Comparison of ENCODE assay signal across 21 cellular contexts in genomic region chr5:179271821-179272325, GRCh38.
A peak's percentile ranks its signal among the peaks of the same experiment; 100 is the strongest.
DNase-seq lines count a peak whose midpoint lies in the region; ATAC-seq and TF ChIP-seq lines count a peak whose summit lies in the region.
"Had no signal": no experiment of that assay in that cellular context is flagged by ENCODE, and none has a peak within 500 bp of the region (broad histone marks: within the 10 kb centered on the region; RNA-seq: fewer than 3 reads in every experiment).

No MANE protein-coding gene starts in this region.

- H3K27me3 Mint-ChIP-seq in glutamatergic neuron (ENCODE audit: unreplicated experiment), result peaks cover 8% of the 10 kb centered on the region
- H3K27me3 Mint-ChIP-seq: activated CD4-positive, alpha-beta T cell treated with anti-CD3 and anti-CD28 coated beads, Interleukin-2, amount 10 ng/mL, durations not matched to agents 24 days and 14 days; activated naive CD4-positive, alpha-beta T cell treated with anti-CD3 and anti-CD28 coated beads, Interleukin-2, amount 50 U/mL, for 24 hours; brain; CD4-positive, CD25-positive, alpha-beta regulatory T cell had no signal

- peak; percentile 27 for DNase-seq in Right ventricle myocardium superior
- no peak for DNase-seq in Right ventricle myocardium inferior (ENCODE audit: missing footprints)
- peak; percentile 7 for DNase-seq in left cardiac atrium
- peak; percentile 31 for DNase-seq in osteoblast (ENCODE audit: insufficient read length, low spot score, missing footprints)
- peak; percentile 17 to 19 for DNase-seq in uterus
- no peak for DNase-seq in midbrain (lab: John Stamatoyannopoulos, UW)
- DNase-seq in glutamatergic neuron, result no peak
- DNase-seq in brain microvascular endothelial cell, result no peak
- DNase-seq: activated CD4-positive, alpha-beta T cell treated with anti-CD3 and anti-CD28 coated beads, Interleukin-2, amount 10 ng/mL, durations not matched to agents 24 days and 14 days; activated T-cell treated with anti-CD3 and anti-CD28 coated beads for 4 hours; CD4-positive, CD25-positive, alpha-beta regulatory T cell; DMS53; erythroblast; natural killer cell; NCI-H1694; NCI-H345; stimulated activated CD4-positive, alpha-beta T cell treated with anti-CD3 and anti-CD28 coated beads, Interleukin-15, amount 100 ng/mL, for 24 hours; stimulated activated naive CD4-positive, alpha-beta T cell had no signal

- no peaks in the 10 kb centered on the region for H4K20me1 ChIP-seq in osteoblast (ENCODE audit: insufficient read depth, low read length)

- H3K27me3 ChIP-seq in osteoblast (ENCODE audit: insufficient read depth, low read length) (no peaks in the 10 kb centered on the region), uterus (no peaks in the 10 kb centered on the region), brain microvascular endothelial cell (replicated peaks) (no peaks in the 10 kb centered on the region)

- H3K4me3 ChIP-seq in osteoblast (ENCODE audit: insufficient read depth, low read length) (no peak overlapping the region), uterus (no peak overlapping the region), brain microvascular endothelial cell (ENCODE audit: low read depth, low read length) (no peak overlapping the region)

- in situ Hi-C loops in brain microvascular endothelial cell (cut with HindIII; ENCODE audit: low pct_ligation_motif_present, low sequenced_read_pairs), result no loop called here

- peaks cover 98% of the 10 kb centered on the region for H3K79me2 ChIP-seq in osteoblast (ENCODE audit: insufficient read depth, low read length)

- ATAC-seq in Right ventricle myocardium superior (ENCODE audit: poor library complexity) (no peak), Right ventricle myocardium inferior (no peak), left cardiac atrium (no peak)
- ATAC-seq: natural killer cell, Panc1 had no signal

- no peaks in the 10 kb centered on the region for H3K9me3 Mint-ChIP-seq in glutamatergic neuron (ENCODE audit: unreplicated experiment)
- H3K9me3 Mint-ChIP-seq: activated CD4-positive, alpha-beta T cell treated with anti-CD3 and anti-CD28 coated beads, Interleukin-2, amount 10 ng/mL, durations not matched to agents 24 days and 14 days; activated naive CD4-positive, alpha-beta T cell treated with anti-CD3 and anti-CD28 coated beads, Interleukin-2, amount 50 U/mL, for 24 hours; CD4-positive, CD25-positive, alpha-beta regulatory T cell; natural killer cell had no signal

- H3K4me1 Mint-ChIP-seq in glutamatergic neuron (ENCODE audit: low read depth, unreplicated experiment), result peaks cover 19% of the 10 kb centered on the region
- H3K4me1 Mint-ChIP-seq: activated CD4-positive, alpha-beta T cell treated with anti-CD3 and anti-CD28 coated beads, Interleukin-2, amount 10 ng/mL, durations not matched to agents 24 days and 14 days; activated naive CD4-positive, alpha-beta T cell treated with anti-CD3 and anti-CD28 coated beads, Interleukin-2, amount 50 U/mL, for 24 hours; CD4-positive, CD25-positive, alpha-beta regulatory T cell; natural killer cell had no signal

- H3K36me3 ChIP-seq in osteoblast (ENCODE audit: insufficient read depth, low read length), result peaks cover 26% of the 10 kb centered on the region
- H3K36me3 ChIP-seq in uterus, result no peaks in the 10 kb centered on the region
- peaks cover 7% of the 10 kb centered on the region for H3K36me3 ChIP-seq in brain microvascular endothelial cell (replicated peaks)

- TF ChIP-seq POLR2A in uterus (IDR thresholded peaks at IDR 0.05), result no peak

- H3K9me3 ChIP-seq in osteoblast (ENCODE audit: low read depth, low read length), result no peaks in the 10 kb centered on the region
- H3K9me3 ChIP-seq in uterus, result no peaks in the 10 kb centered on the region

- no peak overlapping the region for H3K4me3 Mint-ChIP-seq in glutamatergic neuron (ENCODE audit: unreplicated experiment)
- H3K4me3 Mint-ChIP-seq: activated CD4-positive, alpha-beta T cell treated with anti-CD3 and anti-CD28 coated beads, Interleukin-2, amount 10 ng/mL, durations not matched to agents 24 days and 14 days; activated naive CD4-positive, alpha-beta T cell treated with anti-CD3 and anti-CD28 coated beads, Interleukin-2, amount 50 U/mL, for 24 hours; brain; CD4-positive, CD25-positive, alpha-beta regulatory T cell; natural killer cell had no signal

- peaks cover 4% of the 10 kb centered on the region for H3K36me3 Mint-ChIP-seq in glutamatergic neuron (ENCODE audit: unreplicated experiment)
- H3K36me3 Mint-ChIP-seq: activated naive CD4-positive, alpha-beta T cell treated with anti-CD3 and anti-CD28 coated beads, Interleukin-2, amount 50 U/mL, for 24 hours; brain; CD4-positive, CD25-positive, alpha-beta regulatory T cell; natural killer cell had no signal

- no peak overlapping the region for H2AFZ ChIP-seq in osteoblast (ENCODE audit: low read length)

- H3K4me2 ChIP-seq in osteoblast (ENCODE audit: insufficient read depth, low read length), result no peak overlapping the region

- H3K27ac ChIP-seq in osteoblast (ENCODE audit: low read depth, low read length) (peak overlapping the region; percentile 99), uterus (peak overlapping the region; percentile 89 to 98), brain microvascular endothelial cell (no peak overlapping the region)

- no peak overlapping the region for H3K27ac Mint-ChIP-seq in glutamatergic neuron (ENCODE audit: unreplicated experiment)
- H3K27ac Mint-ChIP-seq: activated CD4-positive, alpha-beta T cell treated with anti-CD3 and anti-CD28 coated beads, Interleukin-2, amount 10 ng/mL, durations not matched to agents 24 days and 14 days; activated naive CD4-positive, alpha-beta T cell treated with anti-CD3 and anti-CD28 coated beads, Interleukin-2, amount 50 U/mL, for 24 hours; CD4-positive, CD25-positive, alpha-beta regulatory T cell; natural killer cell had no signal

- intact Hi-C loops in Right ventricle myocardium superior (cut with DNase I) (no loop called here), Right ventricle myocardium inferior (cut with DNase I) (no loop called here), left cardiac atrium (cut with DNase I) (no loop called here), uterus (cut with DNase I; ENCODE audit: low total_unique reads) (no loop called here)

- H3K4me1 ChIP-seq in osteoblast (ENCODE audit: insufficient read depth, low read length) (peaks cover 89% of the 10 kb centered on the region), uterus (peaks cover 24 to 59% of the 10 kb centered on the region in 2 donors)

- no peak for TF ChIP-seq CTCF in osteoblast (IDR thresholded peaks at IDR 0.05; ENCODE audit: extremely low read depth, low read depth, low read length)
- no peak for TF ChIP-seq CTCF in uterus (IDR thresholded peaks at IDR 0.05)
- TF ChIP-seq CTCF in glutamatergic neuron (IDR thresholded peaks at IDR 0.05; ENCODE audit: partially characterized antibody, unreplicated experiment), result no peak
- TF ChIP-seq CTCF in brain microvascular endothelial cell (IDR thresholded peaks at IDR 0.05; ENCODE audit: low read depth, low read length, missing control alignments), result no peak

Comparison
In these comparisons a context has a peak if more than half of its experiments do, and no peak if none do; other contexts are left out.
1. DNase-seq: peak in Right ventricle myocardium superior (single experiment), left cardiac atrium (single experiment), osteoblast (single experiment) and uterus (2 of 2); none in Right ventricle myocardium inferior (single experiment), midbrain (single experiment), glutamatergic neuron (single experiment) and brain microvascular endothelial cell (single experiment).